In genomic region chr2:1655461-1655860, GRCh38 we compare ENCODE assay signal across 21 cellular contexts.
A peak's percentile ranks its signal among the peaks of the same experiment; 100 is the strongest.
DNase-seq lines count a peak whose midpoint lies in the region; ATAC-seq and TF ChIP-seq lines count a peak whose summit lies in the region.
"Had no signal": no experiment of that assay in that cellular context is flagged by ENCODE, and none has a peak within 500 bp of the region (broad histone marks: within the 10 kb centered on the region; RNA-seq: fewer than 3 reads in every experiment).

No MANE protein-coding gene starts in this region.

- in situ Hi-C loops in G401 (cut with HindIII; ENCODE audit: low sequenced_read_pairs): no loop called here

- WGBS in H9 (ENCODE audit: extremely low coverage, insufficient read length, low lambda C conversion rate): no CpG with 5 or more reads among the region's 3 CpGs

- no peak overlapping the region for H2BK20ac ChIP-seq in H9 (ENCODE audit: low read depth, low read length, poor library complexity, severe bottlenecking)

- peaks cover 60% of the 10 kb centered on the region for H3K36me3 ChIP-seq in RWPE2 (ENCODE audit: low read depth)
- peaks cover 46% of the 10 kb centered on the region for H3K36me3 ChIP-seq in skeletal muscle satellite cell (ENCODE audit: insufficient read depth, low read length)
- peaks cover 3 to 4% of the 10 kb centered on the region in 2 donors for H3K36me3 ChIP-seq in vagina

- H3K56ac ChIP-seq in H9 (ENCODE audit: insufficient read length, low read depth, low read length): no peak overlapping the region

- intact Hi-C loops in vagina (cut with DNase I): loop anchor here (10.0 kb wide), 1 partner anchor 1919 kb away; the partner anchor contains the start of gene RPS7

- no peak overlapping the region for H3K14ac ChIP-seq in H9 (ENCODE audit: insufficient read depth, low read length)

- no peak overlapping the region for H3K4me3 Mint-ChIP-seq in H9
- H3K4me3 Mint-ChIP-seq: B cell; stimulated activated naive CD8-positive, alpha-beta T cell treated with anti-CD3 and anti-CD28 coated beads, Interleukin-15, Interleukin-2, amounts not matched to agents 100 ng/mL and 50 ng/mL, for 24 hours had no signal

- H3T11ph ChIP-seq in H9 (ENCODE audit: low read length): no peak overlapping the region

- no peaks in the 10 kb centered on the region for H3K79me1 ChIP-seq in H9 (ENCODE audit: insufficient read depth, low read depth, low read length, poor library complexity, severe bottlenecking)

- H3K23me2 ChIP-seq in H9 (ENCODE audit: insufficient read length, low read depth, low read length, poor library complexity, severe bottlenecking): no peaks in the 10 kb centered on the region

- H3K23ac ChIP-seq in H9 (ENCODE audit: insufficient read length, low read depth, low read length): no peak overlapping the region

- H3K27me3 ChIP-seq in H9 (ENCODE audit: insufficient read depth, low read length): no peaks in the 10 kb centered on the region
- H3K27me3 ChIP-seq in RWPE2 (ENCODE audit: insufficient read depth, poor library complexity, severe bottlenecking): no peaks in the 10 kb centered on the region
- H3K27me3 ChIP-seq in skeletal muscle satellite cell (ENCODE audit: control insufficient read depth, insufficient read depth, low read length): no peaks in the 10 kb centered on the region
- H3K27me3 ChIP-seq in vagina: no peaks in the 10 kb centered on the region
- H3K27me3 ChIP-seq: Peyer's patch, tibial nerve had no signal

- no peak overlapping the region for H3K9ac ChIP-seq in H9 (ENCODE audit: extremely low read depth, insufficient read length, low read length)
- H3K9ac ChIP-seq in skeletal muscle satellite cell (ENCODE audit: low read depth, low read length): peak overlapping the region; percentile 86

- no peaks in the 10 kb centered on the region; the same call in 1 of the 2 replicates for H3K4me1 ChIP-seq in H9 (ENCODE audit: insufficient read depth, low read length)
- H3K4me1 ChIP-seq in RWPE2 (ENCODE audit: insufficient read depth, poor library complexity, severe bottlenecking): peaks cover 18% of the 10 kb centered on the region
- peaks cover 65% of the 10 kb centered on the region for H3K4me1 ChIP-seq in skeletal muscle satellite cell (ENCODE audit: control insufficient read depth, insufficient read depth, low read length)
- H3K4me1 ChIP-seq in vagina: peaks cover 21% of the 10 kb centered on the region

- no peak overlapping the region for H2AFZ ChIP-seq in H9 (ENCODE audit: low read length)

- ATAC-seq in RWPE2 (ENCODE audit: low read depth) (no peak), HG03378 (IDR thresholded peaks at IDR 0.05; ENCODE audit: unreplicated experiment) (no peak)
- ATAC-seq: activated CD4-positive, CD25-positive, alpha-beta regulatory T cell treated with anti-CD3 and anti-CD28 coated beads, Interleukin-2, amount 50 U/mL, for 24 hours had no signal

- H3K4me2 ChIP-seq in H9 (ENCODE audit: insufficient read depth, insufficient read length, low read length): no peak overlapping the region
- H3K4me2 ChIP-seq in skeletal muscle satellite cell (ENCODE audit: low read length): no peak overlapping the region

- H3K4me3 ChIP-seq in RWPE2 (ENCODE audit: severe bottlenecking) (no peak overlapping the region), skeletal muscle satellite cell (ENCODE audit: low read length) (no peak overlapping the region), vagina (no peak overlapping the region)
- H3K4me3 ChIP-seq: lung, Peyer's patch, tibial nerve had no signal

- no peak overlapping the region for H4K91ac ChIP-seq in H9 (ENCODE audit: insufficient read length, low read depth, low read length)

- H3K4me1 Mint-ChIP-seq in H9: peaks cover 0 to 14% of the 10 kb centered on the region in 2 experiments
- H3K4me1 Mint-ChIP-seq: B cell had no signal

- no peak overlapping the region for H4K5ac ChIP-seq in H9 (ENCODE audit: insufficient read length, low read depth, low read length)

- no peak overlapping the region for H2BK15ac ChIP-seq in H9 (ENCODE audit: low read depth, low read length)

- no peaks in the 10 kb centered on the region for H3K9me3 ChIP-seq in H9 (ENCODE audit: control insufficient read depth, low read depth, low read length)
- H3K9me3 ChIP-seq in RWPE2 (ENCODE audit: severe bottlenecking): no peaks in the 10 kb centered on the region
- no peaks in the 10 kb centered on the region for H3K9me3 ChIP-seq in skeletal muscle satellite cell (replicated peaks; ENCODE audit: low read length)
- H3K9me3 ChIP-seq in vagina: no peaks in the 10 kb centered on the region
- H3K9me3 ChIP-seq: Peyer's patch, tibial nerve had no signal

- H3K36me3 Mint-ChIP-seq in H9 (ENCODE audit: insufficient read depth in 1 of 3, low read depth in 3 of 3): peaks cover 23 to 49% (median 37%) of the 10 kb centered on the region in 3 experiments; a peak in 6 of 7 replicates

- no peak overlapping the region for H3K18ac ChIP-seq in H9 (ENCODE audit: insufficient read length, low read depth, low read length)

- no peak overlapping the region for H2BK120ac ChIP-seq in H9 (ENCODE audit: low read depth, low read length, poor library complexity, severe bottlenecking)

- H2BK12ac ChIP-seq in H9 (ENCODE audit: insufficient read length, low read depth, low read length): no peak overlapping the region

- DNase-seq in H9 (peak; percentile 16), RWPE2 (ENCODE audit: low spot score) (no peak), kidney tubule cell (ENCODE audit: low spot score) (peak; percentile 24), Ammon's horn (ENCODE audit: low spot score) (no peak), vagina (ENCODE audit: extremely low spot score in 2 of 2) (no peak), G401 (ENCODE audit: low spot score) (no peak)
- DNase-seq: activated naive CD4-positive, alpha-beta T cell treated with Interleukin-2 at 50 U/mL for 16 hours; caudate nucleus; dermis blood vessel endothelial cell; DMS79; MV-4-11; NCI-H524; Peyer's patch; stimulated activated CD4-positive, alpha-beta T cell treated with anti-CD3 and anti-CD28 coated beads, Interleukin-15, amount 100 ng/mL, for 24 hours had no signal

- no peak overlapping the region for H3K4ac ChIP-seq in H9 (ENCODE audit: low read depth, low read length)

- no peak overlapping the region for H2AK5ac ChIP-seq in H9 (ENCODE audit: insufficient read length, low read length)

- H3K9me3 Mint-ChIP-seq in H9: no peaks in the 10 kb centered on the region
- H3K9me3 Mint-ChIP-seq: stimulated activated naive CD8-positive, alpha-beta T cell treated with anti-CD3 and anti-CD28 coated beads, Interleukin-15, Interleukin-2, amounts not matched to agents 100 ng/mL and 50 ng/mL, for 24 hours had no signal

- H4K8ac ChIP-seq in H9 (replicated peaks; ENCODE audit: insufficient read length, low read depth, low read length): no peak overlapping the region

- H2BK5ac ChIP-seq in H9 (ENCODE audit: insufficient read length, low read length): peak overlapping the region; percentile 4

- no peak for TF ChIP-seq POLR2A in vagina (IDR thresholded peaks at IDR 0.05)

- TF ChIP-seq CTCF in H9 (conservative IDR thresholded peaks at IDR 0.05) (no peak), RWPE2 (IDR thresholded peaks at IDR 0.05; ENCODE audit: poor library complexity, severe bottlenecking) (no peak), vagina (IDR thresholded peaks at IDR 0.05) (no peak)

- H3K27ac ChIP-seq in H9 (ENCODE audit: insufficient read length, low read depth, low read length) (no peak overlapping the region), RWPE2 (ENCODE audit: poor library complexity, severe bottlenecking) (peak overlapping the region; percentile 52), vagina (no peak overlapping the region)

- H3K79me2 ChIP-seq in H9 (ENCODE audit: insufficient read depth, low read length): no peaks in the 10 kb centered on the region

- no peak overlapping the region for H3K27ac Mint-ChIP-seq in H9
- H3K27ac Mint-ChIP-seq: B cell; stimulated activated naive CD8-positive, alpha-beta T cell treated with anti-CD3 and anti-CD28 coated beads, Interleukin-15, Interleukin-2, amounts not matched to agents 100 ng/mL and 50 ng/mL, for 24 hours had no signal

- peaks cover 5% of the 10 kb centered on the region for H4K20me1 ChIP-seq in H9 (ENCODE audit: control insufficient read depth, insufficient read depth, insufficient read length)

- H3K27me3 Mint-ChIP-seq in H9 (ENCODE audit: low read depth): peaks cover 2% of the 10 kb centered on the region; the same call in 1 of the 2 replicates
- H3K27me3 Mint-ChIP-seq: stimulated activated naive CD8-positive, alpha-beta T cell treated with anti-CD3 and anti-CD28 coated beads, Interleukin-15, Interleukin-2, amounts not matched to agents 100 ng/mL and 50 ng/mL, for 24 hours had no signal

Comparison
In these comparisons a context has a peak if more than half of its experiments do, and no peak if none do; other contexts are left out.
1. DNase-seq: peak in H9 (single experiment) and kidney tubule cell (single experiment); none in RWPE2 (single experiment), Ammon's horn (single experiment), vagina (0 of 2) and G401 (single experiment).